17 cellular contexts compared by ENCODE assay signal in the genomic region with DNA sequence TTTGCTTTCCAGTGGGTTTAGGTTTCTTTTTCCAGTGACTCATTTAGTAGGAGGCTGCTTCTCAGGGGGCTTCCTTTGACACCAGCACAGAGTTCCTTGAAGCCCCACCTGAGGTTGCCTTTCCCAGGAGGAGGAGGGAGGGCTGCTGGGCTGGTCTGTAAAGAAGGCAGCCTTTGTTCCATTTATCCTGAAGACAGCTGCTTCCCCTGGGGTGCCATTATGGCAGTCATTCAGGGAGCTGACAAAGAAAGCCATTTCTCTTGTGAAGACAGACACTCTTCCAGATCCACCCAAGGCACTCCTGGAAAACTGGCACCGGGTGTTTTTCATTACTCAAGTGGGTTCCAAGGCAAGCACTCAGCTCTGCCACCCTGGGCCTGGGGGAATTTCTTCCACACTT. TPM values are rescaled to one million over a fixed set of nuclear protein-coding genes. Genes with fewer than 3 reads are reported as not detected.
DNase-seq lines count a peak whose midpoint lies in the region; ATAC-seq and TF ChIP-seq lines count a peak whose summit lies in the region.
"Had no signal": no experiment of that assay in that cellular context is flagged by ENCODE, and none has a peak within 500 bp of the region (broad histone marks: within the 10 kb centered on the region; RNA-seq: fewer than 3 reads in every experiment).

No MANE protein-coding gene starts in this region.

- H3K9me2 ChIP-seq in neural cell (ENCODE audit: insufficient read depth, low read length) = no peaks in the 10 kb centered on the region

- TF ChIP-seq CTCF in neural cell (IDR thresholded peaks at IDR 0.05; ENCODE audit: poor library complexity, severe bottlenecking) (no peak), right lobe of liver (IDR thresholded peaks at IDR 0.05) (no peak)

- H3K9ac ChIP-seq in neural cell (ENCODE audit: low read length) = no peak overlapping the region

- no peaks in the 10 kb centered on the region for H3K36me3 ChIP-seq in ectodermal cell (ENCODE audit: control insufficient read depth, insufficient read depth, low read length)
- H3K36me3 ChIP-seq in neural cell (ENCODE audit: insufficient read depth, low read length) = no peaks in the 10 kb centered on the region
- no peaks in the 10 kb centered on the region for H3K36me3 ChIP-seq in right lobe of liver
- H3K36me3 ChIP-seq: BE2C, HAP-1 had no signal

- H3K4me1 ChIP-seq in ectodermal cell (ENCODE audit: control insufficient read depth, insufficient read depth, low read length) (peaks cover 3% of the 10 kb centered on the region), right lobe of liver (no peaks in the 10 kb centered on the region)
- H3K4me1 ChIP-seq: A549, BE2C, HAP-1 had no signal

- ATAC-seq in right lobe of liver (no peak), SK-N-SH treated with all-trans-retinoic acid at 6 μM for 48 hours (no peak), esophagus mucosa (no peak), HG03280 (IDR thresholded peaks at IDR 0.05; ENCODE audit: unreplicated experiment) (no peak)
- ATAC-seq: A549 had no signal

- no peak for TF ChIP-seq POLR2A in right lobe of liver (IDR thresholded peaks at IDR 0.05)

- TF ChIP-seq RAD21 in neural cell (conservative IDR thresholded peaks at IDR 0.05) = no peak

- 43 to 59% methylated on average over 1 of the region's 1 CpG for WGBS in ectodermal cell, 2 experiments
- no CpG with 5 or more reads among the region's 1 CpG for WGBS in right lobe of liver (ENCODE audit: insufficient coverage, low coverage, low lambda C conversion rate, missing lambda C conversion rate)

- H3K27me3 ChIP-seq in ectodermal cell (ENCODE audit: control insufficient read depth, insufficient read depth, low read length, poor library complexity, severe bottlenecking) = no peaks in the 10 kb centered on the region
- no peaks in the 10 kb centered on the region for H3K27me3 ChIP-seq in neural cell (ENCODE audit: insufficient read depth, low read depth, low read length)
- no peaks in the 10 kb centered on the region for H3K27me3 ChIP-seq in right lobe of liver
- H3K27me3 ChIP-seq: BE2C had no signal

- no peak overlapping the region for H2AFZ ChIP-seq in neural cell (ENCODE audit: low read depth, low read length)

- H3K4me3 ChIP-seq in ectodermal cell (ENCODE audit: insufficient read depth, low read depth, low read length) (no peak overlapping the region), neural cell (ENCODE audit: low read length) (no peak overlapping the region), right lobe of liver (no peak overlapping the region)
- H3K4me3 ChIP-seq: A549, HAP-1 had no signal

- no peaks in the 10 kb centered on the region for H3K79me2 ChIP-seq in neural cell (replicated peaks; ENCODE audit: insufficient read depth, low read length)

- DNase-seq in NCI-H446 treated with DMSO at 0.1 percent for 48 hours (lab: John Stamatoyannopoulos, UW) (peak; percentile 65), right lobe of liver (no peak)
- DNase-seq: BE2C; CD4-positive, alpha-beta memory T cell; COR-L47; DMS153; DMS79 treated with DMSO at 0.1 percent for 48 hours; EL; GDM1 had no signal

- no peaks in the 10 kb centered on the region for H4K20me1 ChIP-seq in neural cell (ENCODE audit: insufficient read depth)

- H3K9me3 ChIP-seq in ectodermal cell (ENCODE audit: control insufficient read depth, low read length) = peaks cover 4% of the 10 kb centered on the region
- H3K9me3 ChIP-seq in neural cell (ENCODE audit: low read length) = no peaks in the 10 kb centered on the region
- no peaks in the 10 kb centered on the region for H3K9me3 ChIP-seq in right lobe of liver
- H3K9me3 ChIP-seq: A549, BE2C had no signal

- no peaks in the 10 kb centered on the region for H3F3A ChIP-seq in neural cell (ENCODE audit: insufficient read depth, low read length, poor library complexity, severe bottlenecking)

- peak overlapping the region; percentile 38 for H3K27ac ChIP-seq in ectodermal cell (ENCODE audit: insufficient read depth, low read depth, low read length, poor library complexity, severe bottlenecking)
- H3K27ac ChIP-seq in neural cell (ENCODE audit: low read length) = no peak overlapping the region
- H3K27ac ChIP-seq in right lobe of liver = no peak overlapping the region
- H3K27ac ChIP-seq: A549, C4-2B had no signal

- H3K4me2 ChIP-seq in neural cell (ENCODE audit: low read length) = no peak overlapping the region
- H3K4me2 ChIP-seq: A549 had no signal

- intact Hi-C loops in right lobe of liver (cut with DNase I) = no loop called here

- TF ChIP-seq EP300 in neural cell (conservative IDR thresholded peaks at IDR 0.05; ENCODE audit: poor library complexity, severe bottlenecking) = peak; percentile 11

TF ChIP-seq in neural cell, 6 proteins besides CTCF, POLR2A, EP300 and RAD21:
- TF ChIP-seq EZH2 (IDR thresholded peaks at IDR 0.05; ENCODE audit: borderline replicate concordance, insufficient read depth, low read length, poor library complexity, severe bottlenecking) (no peak), POLR2AphosphoS5 (IDR thresholded peaks at IDR 0.05) (no peak), MXI1 (conservative IDR thresholded peaks at IDR 0.05; ENCODE audit: poor library complexity, severe bottlenecking) (no peak), TAF1 (IDR thresholded peaks at IDR 0.05; ENCODE audit: low read depth) (no peak), REST (IDR thresholded peaks at IDR 0.05; ENCODE audit: borderline replicate concordance) (no peak), SMC3 (conservative IDR thresholded peaks at IDR 0.05; ENCODE audit: poor library complexity) (no peak)

TF ChIP-seq in SK-N-SH treated with all-trans-retinoic acid at 6 μM for 48 hours, 23 proteins besides CTCF, POLR2A, EP300 and RAD21 (continues in another document):
- TF ChIP-seq OSR1 (CRISPR knock-in tag; IDR thresholded peaks at IDR 0.05) (no peak), ISL1 (CRISPR knock-in tag; IDR thresholded peaks at IDR 0.05) (no peak), ZFP3 (CRISPR knock-in tag; IDR thresholded peaks at IDR 0.05) (no peak), CSDC2 (CRISPR knock-in tag; IDR thresholded peaks at IDR 0.05) (no peak), ESRRG (CRISPR knock-in tag; IDR thresholded peaks at IDR 0.05) (no peak), TCF4 (CRISPR knock-in tag; IDR thresholded peaks at IDR 0.05; ENCODE audit: borderline replicate concordance) (no peak), CSRNP3 (CRISPR knock-in tag; IDR thresholded peaks at IDR 0.05) (no peak), ARNTL (CRISPR knock-in tag; IDR thresholded peaks at IDR 0.05; ENCODE audit: borderline replicate concordance, low read depth) (no peak), ZC3H10 (CRISPR knock-in tag; IDR thresholded peaks at IDR 0.05) (no peak), PPARA (CRISPR knock-in tag; IDR thresholded peaks at IDR 0.05; ENCODE audit: borderline replicate concordance) (no peak)
- TF ChIP-seq, protein P1, sequence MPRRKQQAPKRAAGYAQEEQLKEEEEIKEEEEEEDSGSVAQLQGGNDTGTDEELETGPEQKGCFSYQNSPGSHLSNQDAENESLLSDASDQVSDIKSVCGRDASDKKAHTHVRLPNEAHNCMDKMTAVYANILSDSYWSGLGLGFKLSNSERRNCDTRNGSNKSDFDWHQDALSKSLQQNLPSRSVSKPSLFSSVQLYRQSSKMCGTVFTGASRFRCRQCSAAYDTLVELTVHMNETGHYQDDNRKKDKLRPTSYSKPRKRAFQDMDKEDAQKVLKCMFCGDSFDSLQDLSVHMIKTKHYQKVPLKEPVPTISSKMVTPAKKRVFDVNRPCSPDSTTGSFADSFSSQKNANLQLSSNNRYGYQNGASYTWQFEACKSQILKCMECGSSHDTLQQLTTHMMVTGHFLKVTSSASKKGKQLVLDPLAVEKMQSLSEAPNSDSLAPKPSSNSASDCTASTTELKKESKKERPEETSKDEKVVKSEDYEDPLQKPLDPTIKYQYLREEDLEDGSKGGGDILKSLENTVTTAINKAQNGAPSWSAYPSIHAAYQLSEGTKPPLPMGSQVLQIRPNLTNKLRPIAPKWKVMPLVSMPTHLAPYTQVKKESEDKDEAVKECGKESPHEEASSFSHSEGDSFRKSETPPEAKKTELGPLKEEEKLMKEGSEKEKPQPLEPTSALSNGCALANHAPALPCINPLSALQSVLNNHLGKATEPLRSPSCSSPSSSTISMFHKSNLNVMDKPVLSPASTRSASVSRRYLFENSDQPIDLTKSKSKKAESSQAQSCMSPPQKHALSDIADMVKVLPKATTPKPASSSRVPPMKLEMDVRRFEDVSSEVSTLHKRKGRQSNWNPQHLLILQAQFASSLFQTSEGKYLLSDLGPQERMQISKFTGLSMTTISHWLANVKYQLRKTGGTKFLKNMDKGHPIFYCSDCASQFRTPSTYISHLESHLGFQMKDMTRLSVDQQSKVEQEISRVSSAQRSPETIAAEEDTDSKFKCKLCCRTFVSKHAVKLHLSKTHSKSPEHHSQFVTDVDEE (CRISPR knock-in tag; IDR thresholded peaks at IDR 0.05) = no peak

RNA-seq across cellular contexts. Expression of gene MTURN, which starts 54.0 kb away (rescaled TPM):
- 11.1 TPM for polyA plus RNA-seq in ectodermal cell (2013, experiment 1 of 4)
- polyA plus RNA-seq in ectodermal cell (2013, experiment 2 of 4) = 8.6 TPM
- polyA plus RNA-seq in ectodermal cell (2013, experiment 3 of 4) = 7.6 TPM
- polyA plus RNA-seq in ectodermal cell (2013, experiment 4 of 4) = 9.2 TPM
- polyA plus RNA-seq in neural cell = 70.3 and 75.5 TPM in 2 replicates
- 211 and 242 TPM in 2 replicates for polyA minus RNA-seq in neural cell
- total RNA-seq in right lobe of liver (1 to 10 TPM; 2.2 to 5.2 (median 2.9) TPM), esophagus mucosa (6.1 TPM)
